ENCODE assay signal across 23 cellular contexts in genomic region chr2:236774171-236774570, GRCh38.
DNase-seq lines count a peak whose midpoint lies in the region; ATAC-seq, FAIRE-seq and TF ChIP-seq lines count a peak whose summit lies in the region.
"Had no signal": no experiment of that assay in that cellular context is flagged by ENCODE, and none has a peak within 500 bp of the region (broad histone marks: within the 10 kb centered on the region; RNA-seq: fewer than 3 reads in every experiment).

No MANE protein-coding gene starts in this region.

- no TSS peak for BruUV-seq in HepG2 (replicated peaks; lab: Mats Ljungman, UMichigan)

- no peak for TF ChIP-seq CTCF in HepG2 (CRISPR knock-in tag; IDR thresholded peaks at IDR 0.05)
- TF ChIP-seq CTCF in right lobe of liver (IDR thresholded peaks at IDR 0.05), result no peak
- no peak for TF ChIP-seq CTCF in transverse colon (IDR thresholded peaks at IDR 0.05)

- no peak overlapping the region for H3K4me3 Mint-ChIP-seq in activated CD8-positive, alpha-beta T cell treated with anti-CD3 and anti-CD28 coated beads, Interleukin-2, amount 10 ng/mL, durations not matched to agents 7 days and 5 days
- H3K4me3 Mint-ChIP-seq: CD8-positive, alpha-beta T cell; H9; HFFc6 had no signal

- H4K91ac ChIP-seq in trophoblast cell (ENCODE audit: low read depth, low read length), result peak overlapping the region; percentile 94

- H2BK12ac ChIP-seq in trophoblast cell (ENCODE audit: low read length), result peak overlapping the region; percentile 76

- no peaks in the 10 kb centered on the region for H3K79me2 ChIP-seq in HepG2 (ENCODE audit: insufficient read depth, low read length)
- H3K79me2 ChIP-seq in trophoblast cell (ENCODE audit: control insufficient read depth, insufficient read depth, low read length, poor library complexity), result peaks cover 21% of the 10 kb centered on the region

- H3K14ac ChIP-seq in trophoblast cell (ENCODE audit: low read length), result peak overlapping the region; percentile 52

- peak overlapping the region; percentile 95 for H2BK120ac ChIP-seq in trophoblast cell (ENCODE audit: insufficient read depth, low read length, poor library complexity)

- H3K18ac ChIP-seq in trophoblast cell (ENCODE audit: low read length), result peak overlapping the region; percentile 60

- POLR2A ChIA-PET in HepG2 (lab: Yijun Ruan, JAX), result no interaction called here
- POLR2A ChIA-PET in activated CD8-positive, alpha-beta T cell treated with anti-CD3 and anti-CD28 coated beads, Interleukin-2, amount 10 ng/mL, durations not matched to agents 7 days and 5 days (lab: Charles Lee), result no interaction called here

- TF ChIP-seq EP300 in HepG2 (IDR thresholded peaks at IDR 0.05; ENCODE audit: low read depth in 2 of 2, low read length in 2 of 2), result no peak
- TF ChIP-seq EP300 in HepG2 (CRISPR knock-in tag; IDR thresholded peaks at IDR 0.05; ENCODE audit: borderline replicate concordance), result no peak
- no peak for TF ChIP-seq EP300 in transverse colon (IDR thresholded peaks at IDR 0.05; ENCODE audit: low read depth)

- H3K79me1 ChIP-seq in trophoblast cell (ENCODE audit: low read length), result peaks cover 58% of the 10 kb centered on the region

- no peak overlapping the region for H3K27ac Mint-ChIP-seq in activated CD8-positive, alpha-beta T cell treated with anti-CD3 and anti-CD28 coated beads, Interleukin-2, amount 10 ng/mL, durations not matched to agents 7 days and 5 days
- H3K27ac Mint-ChIP-seq: CD8-positive, alpha-beta T cell; H9; HFFc6 had no signal

- peak overlapping the region; percentile 52 for H4K8ac ChIP-seq in trophoblast cell (ENCODE audit: low read depth, low read length)

- H3K4me1 ChIP-seq in HepG2 (ENCODE audit: insufficient read depth, low read length) (no peaks in the 10 kb centered on the region), right lobe of liver (peaks cover 0 to 5% (median 0%) of the 10 kb centered on the region in 4 donors), trophoblast cell (ENCODE audit: control insufficient read depth in 1 of 2, insufficient read depth in 2 of 2, low read length in 2 of 2) (peaks cover 39 to 53% of the 10 kb centered on the region in 2 experiments), transverse colon (no peaks in the 10 kb centered on the region)
- H3K4me1 ChIP-seq: Peyer's patch had no signal

- H3K36me3 Mint-ChIP-seq in activated CD8-positive, alpha-beta T cell treated with anti-CD3 and anti-CD28 coated beads, Interleukin-2, amount 10 ng/mL, durations not matched to agents 7 days and 5 days (ENCODE audit: low read depth), result no peaks in the 10 kb centered on the region
- H3K36me3 Mint-ChIP-seq: CD8-positive, alpha-beta T cell had no signal

- in situ Hi-C loops in HepG2 (cut with HindIII; ENCODE audit: extremely low pct_ligation_motif_present, low pct_unique_long_range_greater_than_20kb), result no loop called here
- in situ Hi-C loops in transverse colon (cut with MboI; ENCODE audit: low pct_ligation_motif_present in 1 of 4, low pct_unique_long_range_greater_than_20kb in 1 of 4, low sequenced_read_pairs in 3 of 4), result no loop called here

- peak overlapping the region; percentile 75 for H3K4ac ChIP-seq in trophoblast cell (ENCODE audit: low read depth, low read length)

- no peaks in the 10 kb centered on the region for H3K4me1 Mint-ChIP-seq in activated CD8-positive, alpha-beta T cell treated with anti-CD3 and anti-CD28 coated beads, Interleukin-2, amount 10 ng/mL, durations not matched to agents 7 days and 5 days (ENCODE audit: low read depth)

- no peak overlapping the region for H2AK5ac ChIP-seq in trophoblast cell (ENCODE audit: low read length)

- no peak for TF ChIP-seq RAD21 in HepG2 (CRISPR knock-in tag; IDR thresholded peaks at IDR 0.05)

- no peaks in the 10 kb centered on the region for H3K27me3 Mint-ChIP-seq in activated CD8-positive, alpha-beta T cell treated with anti-CD3 and anti-CD28 coated beads, Interleukin-2, amount 10 ng/mL, durations not matched to agents 7 days and 5 days (ENCODE audit: low read depth)

- H3K27ac ChIP-seq in HepG2 (ENCODE audit: extremely low read length, insufficient read depth, low read length), result no peak overlapping the region
- no peak overlapping the region for H3K27ac ChIP-seq in right lobe of liver
- H3K27ac ChIP-seq in trophoblast cell (ENCODE audit: low read depth, low read length), result peak overlapping the region; percentile 97
- no peak overlapping the region for H3K27ac ChIP-seq in transverse colon
- H3K27ac ChIP-seq: 22Rv1, GM23248, Peyer's patch, SJCRH30 had no signal

- intact Hi-C loops in HepG2 (cut with micrococcal nuclease; ENCODE audit: unreplicated experiment) (no loop called here), right lobe of liver (cut with DNase I) (no loop called here), transverse colon (cut with DNase I; ENCODE audit: low total_unique reads) (no loop called here)

- H3K9me3 ChIP-seq in HepG2 (ENCODE audit: low read length), result no peaks in the 10 kb centered on the region
- no peaks in the 10 kb centered on the region for H3K9me3 ChIP-seq in right lobe of liver
- no peaks in the 10 kb centered on the region for H3K9me3 ChIP-seq in trophoblast cell (ENCODE audit: insufficient read depth, low read depth, low read length)
- no peaks in the 10 kb centered on the region for H3K9me3 ChIP-seq in transverse colon
- H3K9me3 ChIP-seq: Peyer's patch, SJCRH30 had no signal

- H3K27me3 ChIP-seq in HepG2 (ENCODE audit: control insufficient read depth in 1 of 2, insufficient read depth in 2 of 2, low read length in 2 of 2) (peaks cover 0 to 9% of the 10 kb centered on the region in 2 experiments; a peak in 1 of 5 replicates), right lobe of liver (no peaks in the 10 kb centered on the region), trophoblast cell (ENCODE audit: insufficient read depth, low read length) (no peaks in the 10 kb centered on the region), transverse colon (no peaks in the 10 kb centered on the region)
- H3K27me3 ChIP-seq: Peyer's patch, SJCRH30 had no signal

- H4K12ac ChIP-seq in trophoblast cell (ENCODE audit: low read depth, low read length), result no peak overlapping the region

- no peaks in the 10 kb centered on the region for H3K36me3 ChIP-seq in HepG2 (replicated peaks in 1 of 2; ENCODE audit: control insufficient read depth in 1 of 2, insufficient read depth in 2 of 2, low read length in 2 of 2)
- no peaks in the 10 kb centered on the region for H3K36me3 ChIP-seq in right lobe of liver
- H3K36me3 ChIP-seq in trophoblast cell (ENCODE audit: control insufficient read depth in 1 of 2, insufficient read depth in 2 of 2, low read length in 2 of 2), result peaks cover 5 to 10% of the 10 kb centered on the region in 2 experiments
- no peaks in the 10 kb centered on the region for H3K36me3 ChIP-seq in transverse colon
- H3K36me3 ChIP-seq: Peyer's patch, SJCRH30 had no signal

- CTCF ChIA-PET in HepG2 (lab: Yijun Ruan, JAX; ENCODE audit: low intra/inter-chr PET ratio, low total read pairs), result no interaction called here
- CTCF ChIA-PET in activated CD8-positive, alpha-beta T cell treated with anti-CD3 and anti-CD28 coated beads, Interleukin-2, amount 10 ng/mL, durations not matched to agents 7 days and 5 days (lab: Charles Lee), result no interaction called here

- ATAC-seq in HepG2 (no peak), right lobe of liver (no peak)
- ATAC-seq in activated CD8-positive, alpha-beta T cell treated with anti-CD3 and anti-CD28 coated beads, Interleukin-2, amount 10 ng/mL, durations not matched to agents 7 days and 5 days, result no peak
- ATAC-seq: CD8-positive, alpha-beta T cell had no signal

- H4K20me1 ChIP-seq in HepG2 (ENCODE audit: insufficient read depth, low read length), result no peaks in the 10 kb centered on the region

- H3K9ac ChIP-seq in HepG2 (ENCODE audit: insufficient read depth, low read depth, low read length), result no peak overlapping the region
- H3K9ac ChIP-seq in trophoblast cell (ENCODE audit: low read length), result peak overlapping the region; percentile 24
- H3K9ac ChIP-seq: GM23248 had no signal

- H3K4me3 ChIP-seq in HepG2 (replicated peaks in 1 of 3; ENCODE audit: insufficient read depth in 1 of 3, low read depth in 2 of 3, low read length in 3 of 3) (no peak overlapping the region), right lobe of liver (no peak overlapping the region), trophoblast cell (ENCODE audit: low read depth, low read length) (peak overlapping the region; percentile 65), transverse colon (no peak overlapping the region)
- H3K4me3 ChIP-seq: GM23248, Peyer's patch, SJCRH30 had no signal

- H2BK5ac ChIP-seq in trophoblast cell (ENCODE audit: low read depth, low read length, poor library complexity), result peak overlapping the region; percentile 79

- TF ChIP-seq POLR2A in HepG2 (IDR thresholded peaks at IDR 0.05; ENCODE audit: insufficient read depth in 1 of 2, low read depth in 2 of 2, low read length in 2 of 2) (no peak), right lobe of liver (IDR thresholded peaks at IDR 0.05) (no peak), transverse colon (IDR thresholded peaks at IDR 0.05) (no peak)

- no peak overlapping the region for H3K23ac ChIP-seq in trophoblast cell (ENCODE audit: low read length)

- 59% methylated on average over 8 of the region's 9 CpGs for WGBS in HepG2 (ENCODE audit: low lambda C conversion rate)
- 46% methylated on average over 2 of the region's 9 CpGs for WGBS in right lobe of liver (ENCODE audit: insufficient coverage, low coverage, low lambda C conversion rate, missing lambda C conversion rate)
- WGBS in trophoblast cell (ENCODE audit: extremely low coverage, insufficient coverage, insufficient read length), result no CpG with 5 or more reads among the region's 9 CpGs
- 82% methylated on average over 9 of the region's 9 CpGs; no CpG with 5 or more reads in 1 of the 2 donors for whole genome bisulfite sequencing in transverse colon (ENCODE audit: low coverage in 1 of 2), 2 donors

- H2AFZ ChIP-seq in HepG2 (ENCODE audit: low read length), result no peak overlapping the region
- no peak overlapping the region for H2AFZ ChIP-seq in trophoblast cell (ENCODE audit: insufficient read depth, low read length, poor library complexity)
- H2AFZ ChIP-seq: GM23248 had no signal

- H3K4me2 ChIP-seq in HepG2 (ENCODE audit: low read depth, low read length), result no peak overlapping the region
- peak overlapping the region; percentile 55 for H3K4me2 ChIP-seq in trophoblast cell (ENCODE audit: low read length)

- no peaks in the 10 kb centered on the region for H3K9me3 Mint-ChIP-seq in activated CD8-positive, alpha-beta T cell treated with anti-CD3 and anti-CD28 coated beads, Interleukin-2, amount 10 ng/mL, durations not matched to agents 7 days and 5 days (ENCODE audit: insufficient read depth)
- H3K9me3 Mint-ChIP-seq: CD8-positive, alpha-beta T cell; H9 had no signal

- no peak for FAIRE-seq in HepG2 (lab: Jason Lieb, UNC)

- DNase-seq in HepG2 (ENCODE audit: low spot score), result no peak
- no peak for DNase-seq in right lobe of liver
- peak; percentile 96 for DNase-seq in islet precursor cell
- peak; percentile 83 to 88 for DNase-seq in trophoblast cell
- DNase-seq in effector CD8-positive, alpha-beta T cell (lab: John Stamatoyannopoulos, UW), result no peak
- no peak for DNase-seq in dermis blood vessel endothelial cell
- DNase-seq in activated CD8-positive, alpha-beta T cell treated with anti-CD3 and anti-CD28 coated beads, Interleukin-2, amount 10 ng/mL, durations not matched to agents 7 days and 5 days, result no peak
- no peak for DNase-seq in transverse colon
- DNase-seq: ACHN; C1 segment of cervical spinal cord; CD8-positive, alpha-beta T cell; GM23248; H9; HFFc6; Kasumi-1; NCI-H1694; NCI-H2081 treated with DMSO at 0.1 percent for 48 hours; NCI-H2171 treated with DMSO at 0.1 percent for 48 hours; NCI-H524 treated with DMSO at 0.1 percent for 48 hours; NCI-H82; Peyer's patch had no signal

Comparison
In these comparisons a context has a peak if more than half of its experiments do, and no peak if none do; other contexts are left out.
1. DNase-seq: peak in islet precursor cell (single experiment) and trophoblast cell (2 of 2); none in HepG2 (single experiment), right lobe of liver (0 of 3), effector CD8-positive, alpha-beta T cell (single experiment), dermis blood vessel endothelial cell (single experiment), activated CD8-positive, alpha-beta T cell treated with anti-CD3 and anti-CD28 coated beads, Interleukin-2, amount 10 ng/mL, durations not matched to agents 7 days and 5 days (single experiment) and transverse colon (single experiment).